ENCODE assay signal across 19 cellular contexts in genomic region chrX:1361275-1361674, GRCh38. TPM values are rescaled to one million over a fixed set of nuclear protein-coding genes. Genes with fewer than 3 reads are reported as not detected.
DNase-seq lines count a peak whose midpoint lies in the region; ATAC-seq and TF ChIP-seq lines count a peak whose summit lies in the region.
"Had no signal": no experiment of that assay in that cellular context is flagged by ENCODE, and none has a peak within 500 bp of the region (broad histone marks: within the 10 kb centered on the region; RNA-seq: fewer than 3 reads in every experiment).

No MANE protein-coding gene starts in this region.

- no peak overlapping the region for H3K27ac Mint-ChIP-seq in chondrocyte (ENCODE audit: unreplicated experiment)
- H3K27ac Mint-ChIP-seq in activated CD8-positive, alpha-beta memory T cell treated with anti-CD3 and anti-CD28 coated beads, Interleukin-2, amount 10 ng/mL, durations not matched to agents 7 days and 5 days: no peak overlapping the region

- CTCF ChIA-PET in activated CD8-positive, alpha-beta memory T cell treated with anti-CD3 and anti-CD28 coated beads, Interleukin-2, amount 10 ng/mL, durations not matched to agents 7 days and 5 days (lab: Charles Lee): no interaction called here

- peaks cover 16% of the 10 kb centered on the region for H3K36me3 Mint-ChIP-seq in activated T-cell treated with anti-CD3 and anti-CD28 coated beads, Interleukin-2, amount 50 U/mL, for 4 hours (ENCODE audit: insufficient read depth)
- peaks cover 14% of the 10 kb centered on the region for H3K36me3 Mint-ChIP-seq in chondrocyte (ENCODE audit: low read depth)
- peaks cover 24% of the 10 kb centered on the region for H3K36me3 Mint-ChIP-seq in activated CD8-positive, alpha-beta memory T cell treated with anti-CD3 and anti-CD28 coated beads, Interleukin-2, amount 10 ng/mL, durations not matched to agents 7 days and 5 days

- H3K9me3 Mint-ChIP-seq in activated T-cell treated with anti-CD3 and anti-CD28 coated beads, Interleukin-2, amount 50 U/mL, for 4 hours: no peaks in the 10 kb centered on the region
- H3K9me3 Mint-ChIP-seq in chondrocyte (ENCODE audit: low read depth): no peaks in the 10 kb centered on the region
- no peaks in the 10 kb centered on the region for H3K9me3 Mint-ChIP-seq in activated CD8-positive, alpha-beta memory T cell treated with anti-CD3 and anti-CD28 coated beads, Interleukin-2, amount 10 ng/mL, durations not matched to agents 7 days and 5 days (ENCODE audit: low read depth)

- peak; percentile 37 to 44 for DNase-seq in activated T-cell treated with anti-CD3 and anti-CD28 coated beads, Interleukin-2, amount 50 U/mL, for 48 hours
- no peak for DNase-seq in activated T-cell treated with anti-CD3 and anti-CD28 coated beads, Interleukin-2, amount 50 U/mL, for 4 hours
- DNase-seq in H4 (ENCODE audit: low spot score) (peak; percentile 77), chondrocyte (ENCODE audit: low spot score) (peak; percentile 39)
- DNase-seq in stimulated activated CD8-positive, alpha-beta memory T cell treated with anti-CD3 and anti-CD28 coated beads, Interleukin-4, amount 100 ng/mL, for 48 hours: peak; percentile 48
- no peak for DNase-seq in activated CD8-positive, alpha-beta memory T cell treated with anti-CD3 and anti-CD28 coated beads, Interleukin-2, amount 10 ng/mL, durations not matched to agents 7 days and 5 days
- DNase-seq: BE2C; CD8-positive, alpha-beta memory T cell; DMS 273 treated with DMSO at 0.1 percent for 48 hours; HCEC 1CT; NCI-H146; NCI-H2081 treated with DMSO at 0.1 percent for 48 hours; NCI-H226; NCI-H526 treated with DMSO at 0.1 percent for 48 hours; NK-92 treated with Interleukin-12 subunit alpha and Interleukin-12 subunit beta, amount 100 ng/mL, for 24 hours; OCI-M1 had no signal

- no peak overlapping the region for H3K4me3 Mint-ChIP-seq in activated T-cell treated with anti-CD3 and anti-CD28 coated beads, Interleukin-2, amount 50 U/mL, for 4 hours
- H3K4me3 Mint-ChIP-seq in chondrocyte (ENCODE audit: unreplicated experiment): no peak overlapping the region
- no peak overlapping the region for H3K4me3 Mint-ChIP-seq in activated CD8-positive, alpha-beta memory T cell treated with anti-CD3 and anti-CD28 coated beads, Interleukin-2, amount 10 ng/mL, durations not matched to agents 7 days and 5 days
- H3K4me3 Mint-ChIP-seq: CD8-positive, alpha-beta memory T cell had no signal

- H3K4me1 Mint-ChIP-seq in activated T-cell treated with anti-CD3 and anti-CD28 coated beads, Interleukin-2, amount 50 U/mL, for 4 hours (ENCODE audit: low read depth): peaks cover 4% of the 10 kb centered on the region
- H3K4me1 Mint-ChIP-seq in chondrocyte (ENCODE audit: low read depth): no peaks in the 10 kb centered on the region
- no peaks in the 10 kb centered on the region for H3K4me1 Mint-ChIP-seq in activated CD8-positive, alpha-beta memory T cell treated with anti-CD3 and anti-CD28 coated beads, Interleukin-2, amount 10 ng/mL, durations not matched to agents 7 days and 5 days

- no peak for ATAC-seq in activated T-cell treated with anti-CD3 and anti-CD28 coated beads, Interleukin-2, amount 50 U/mL, for 4 hours
- no peak for ATAC-seq in HG02885 (IDR thresholded peaks at IDR 0.05; ENCODE audit: poor library complexity, unreplicated experiment)
- no peak for ATAC-seq in activated CD8-positive, alpha-beta memory T cell treated with anti-CD3 and anti-CD28 coated beads, Interleukin-2, amount 10 ng/mL, durations not matched to agents 7 days and 5 days
- no peak for ATAC-seq in GM21723 (IDR thresholded peaks at IDR 0.05; ENCODE audit: unreplicated experiment)

- no peak for TF ChIP-seq CTCF in chondrocyte (IDR thresholded peaks at IDR 0.05)

- H3K27me3 Mint-ChIP-seq in activated T-cell treated with anti-CD3 and anti-CD28 coated beads, Interleukin-2, amount 50 U/mL, for 4 hours (ENCODE audit: low read depth): no peaks in the 10 kb centered on the region
- H3K27me3 Mint-ChIP-seq in chondrocyte (ENCODE audit: low read depth): no peaks in the 10 kb centered on the region
- no peaks in the 10 kb centered on the region for H3K27me3 Mint-ChIP-seq in activated CD8-positive, alpha-beta memory T cell treated with anti-CD3 and anti-CD28 coated beads, Interleukin-2, amount 10 ng/mL, durations not matched to agents 7 days and 5 days

RNA-seq across cellular contexts. Expression of gene IL3RA, which starts 24.7 kb away (rescaled TPM):
- total RNA-seq in activated T-cell treated with anti-CD3 and anti-CD28 coated beads, Interleukin-2, amount 50 U/mL, for 4 hours: under 1 TPM; 0.34 to 0.76 (median 0.76) TPM
- 0.72 and 1.1 TPM in 2 replicates for total RNA-seq in H4 (2014; rRNA removed; shearing (Covaris generic))
- total RNA-seq in chondrocyte: 0.23 to 0.47 TPM in 2 of 3 replicates, not detected in the other
- 1 to 10 TPM; 2.8 to 3.1 TPM for total RNA-seq in activated CD8-positive, alpha-beta memory T cell treated with anti-CD3 and anti-CD28 coated beads, Interleukin-2, amount 10 ng/mL, durations not matched to agents 7 days and 5 days
- total RNA-seq: SJSA1 had no signal

RNA-seq across cellular contexts. Expression of gene SLC25A6, which starts 30.6 kb away (rescaled TPM):
- total RNA-seq in activated T-cell treated with anti-CD3 and anti-CD28 coated beads, Interleukin-2, amount 50 U/mL, for 4 hours: 100 to 1,000 TPM; 518 to 544 (median 518) TPM
- total RNA-seq in H4 (2014; rRNA removed; shearing (Covaris generic)): 245 and 252 TPM in 2 replicates
- total RNA-seq in chondrocyte: 270 to 332 TPM (median 327 TPM) in 3 replicates
- total RNA-seq in activated CD8-positive, alpha-beta memory T cell treated with anti-CD3 and anti-CD28 coated beads, Interleukin-2, amount 10 ng/mL, durations not matched to agents 7 days and 5 days: 100 to 1,000 TPM; 204 to 235 TPM

Comparison
In these comparisons a context has a peak if more than half of its experiments do, and no peak if none do; other contexts are left out.
1. DNase-seq: peak in activated T-cell treated with anti-CD3 and anti-CD28 coated beads, Interleukin-2, amount 50 U/mL, for 48 hours (2 of 2), H4 (single experiment), chondrocyte (single experiment) and stimulated activated CD8-positive, alpha-beta memory T cell treated with anti-CD3 and anti-CD28 coated beads, Interleukin-4, amount 100 ng/mL, for 48 hours (single experiment); none in activated T-cell treated with anti-CD3 and anti-CD28 coated beads, Interleukin-2, amount 50 U/mL, for 4 hours (single experiment) and activated CD8-positive, alpha-beta memory T cell treated with anti-CD3 and anti-CD28 coated beads, Interleukin-2, amount 10 ng/mL, durations not matched to agents 7 days and 5 days (single experiment).